In the genomic region with DNA sequence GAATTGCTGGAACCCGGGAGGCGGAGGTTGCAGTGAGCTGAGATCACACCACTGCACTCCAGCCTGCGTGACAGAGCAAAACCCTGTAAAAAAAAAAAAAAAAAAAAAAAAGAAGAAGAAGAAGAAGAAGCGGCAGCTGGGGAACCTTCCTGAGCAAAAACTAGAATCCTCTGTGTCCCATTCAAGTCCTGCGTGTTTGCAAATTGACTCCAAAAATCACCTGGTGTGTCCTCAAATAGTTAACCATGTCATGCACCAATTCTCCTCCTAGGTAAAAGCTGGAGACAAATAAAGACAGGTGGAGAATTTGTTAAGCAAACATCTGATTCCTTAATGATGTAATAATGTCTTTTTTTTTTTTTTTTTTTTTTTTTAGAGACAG, we compare ENCODE assay signal across 21 cellular contexts. TPM values are rescaled to one million over a fixed set of nuclear protein-coding genes. Genes with fewer than 3 reads are reported as not detected.
A peak's percentile ranks its signal among the peaks of the same experiment; 100 is the strongest.
DNase-seq lines count a peak whose midpoint lies in the region; ATAC-seq and TF ChIP-seq lines count a peak whose summit lies in the region.
"Had no signal": no experiment of that assay in that cellular context is flagged by ENCODE, and none has a peak within 500 bp of the region (broad histone marks: within the 10 kb centered on the region; RNA-seq: fewer than 3 reads in every experiment).

No MANE protein-coding gene starts in this region.

- intact Hi-C loops in activated CD4-positive, alpha-beta T cell treated with anti-CD3 and anti-CD28 coated beads for 36 hours (cut with DNase I, micrococcal nuclease): loop anchor here (5.0 kb wide), 2 partner anchors 38 to 43 kb away; no protein-coding TSS in a partner anchor
- intact Hi-C loops in activated B cell treated with CpG ODN at 0.5 μM for 24 hours (cut with micrococcal nuclease): no loop called here
- intact Hi-C loops in naive thymus-derived CD4-positive, alpha-beta T cell (cut with micrococcal nuclease): loop anchor here (5.0 kb wide), 2 partner anchors 38 to 53 kb away; partner anchors contain the start of gene P2RY8 (in 1 of the 2)

- H3K4me1 ChIP-seq in naive thymus-derived CD4-positive, alpha-beta T cell (ENCODE audit: control insufficient read depth in 2 of 2, insufficient read depth in 2 of 2, low read length in 2 of 2): peaks cover 28 to 39% of the 10 kb centered on the region in 2 donors

- H3K4me3 Mint-ChIP-seq in activated CD4-positive, alpha-beta T cell treated with anti-CD3 and anti-CD28 coated beads for 36 hours: no peak overlapping the region
- peak overlapping the region; percentile 70 for H3K4me3 Mint-ChIP-seq in activated B cell treated with CpG ODN at 0.5 μM for 24 hours
- H3K4me3 Mint-ChIP-seq in naive thymus-derived CD4-positive, alpha-beta T cell: no peak overlapping the region

- no peaks in the 10 kb centered on the region for H3K27me3 ChIP-seq in naive thymus-derived CD4-positive, alpha-beta T cell (ENCODE audit: control insufficient read depth in 2 of 2, insufficient read depth in 2 of 2, low read length in 2 of 2)
- H3K27me3 ChIP-seq: right atrium auricular region, SJSA1 had no signal

- H3K36me3 Mint-ChIP-seq in activated CD4-positive, alpha-beta T cell treated with anti-CD3 and anti-CD28 coated beads for 36 hours (ENCODE audit: low read depth): peaks cover 37% of the 10 kb centered on the region
- peaks cover 78% of the 10 kb centered on the region for H3K36me3 Mint-ChIP-seq in activated B cell treated with CpG ODN at 0.5 μM for 24 hours (ENCODE audit: low read depth)
- peaks cover 5 to 64% (median 39%) of the 10 kb centered on the region in 5 donors for H3K36me3 Mint-ChIP-seq in naive thymus-derived CD4-positive, alpha-beta T cell

- H3K27ac ChIP-seq in naive thymus-derived CD4-positive, alpha-beta T cell (ENCODE audit: low read depth, low read length): peak overlapping the region; percentile 50
- H3K27ac ChIP-seq: C4-2B, PC-9, right atrium auricular region, SJSA1 had no signal

- ATAC-seq in activated CD4-positive, alpha-beta T cell treated with anti-CD3 and anti-CD28 coated beads for 36 hours: no peak
- ATAC-seq in GM19395 (IDR thresholded peaks at IDR 0.05; ENCODE audit: unreplicated experiment) (peak; percentile 3), activated B cell treated with CpG ODN at 0.5 μM for 24 hours (ENCODE audit: low read depth) (no peak), GM18498 (IDR thresholded peaks at IDR 0.05; ENCODE audit: unreplicated experiment) (no peak)
- no peak for ATAC-seq in naive thymus-derived CD4-positive, alpha-beta T cell
- ATAC-seq: left colon had no signal

- no peak overlapping the region for H3K4me3 ChIP-seq in naive thymus-derived CD4-positive, alpha-beta T cell (ENCODE audit: low read length)
- H3K4me3 ChIP-seq: PC-9, right atrium auricular region, SJSA1 had no signal

- H3K36me3 ChIP-seq in naive thymus-derived CD4-positive, alpha-beta T cell (ENCODE audit: control insufficient read depth in 2 of 3, insufficient read depth in 3 of 3, low read length in 3 of 3): peaks cover 19 to 46% (median 22%) of the 10 kb centered on the region in 3 experiments
- H3K36me3 ChIP-seq: right atrium auricular region, SJSA1 had no signal

- CTCF ChIA-PET in activated CD4-positive, alpha-beta T cell treated with anti-CD3 and anti-CD28 coated beads for 36 hours (lab: Charles Lee): no interaction called here
- CTCF ChIA-PET in activated B cell treated with CpG ODN at 0.5 μM for 24 hours (lab: Charles Lee): no interaction called here
- CTCF ChIA-PET in naive thymus-derived CD4-positive, alpha-beta T cell (lab: Charles Lee): no interaction called here

- no peaks in the 10 kb centered on the region for H3K9me3 ChIP-seq in naive thymus-derived CD4-positive, alpha-beta T cell (ENCODE audit: control insufficient read depth in 2 of 3, low read length in 3 of 3)

- DNase-seq in activated CD4-positive, alpha-beta T cell treated with anti-CD3 and anti-CD28 coated beads for 36 hours: no peak
- no peak for DNase-seq in activated CD4-positive, alpha-beta T cell treated with anti-CD3 and anti-CD28 coated beads, Interleukin-2, amount 50 U/mL, for 1 hour
- DNase-seq in activated B cell treated with CpG ODN at 0.5 μM for 24 hours (no peak), NCI-H82 (lab: John Stamatoyannopoulos, UW) (no peak), mucosa of gallbladder (ENCODE audit: low spot score) (no peak)
- no peak for DNase-seq in naive thymus-derived CD4-positive, alpha-beta T cell
- DNase-seq: activated effector memory CD4-positive, alpha-beta T cell treated with anti-CD3 and anti-CD28 coated beads, Interleukin-2, amount 50 U/mL, for 16 hours; GOT3; left colon; midbrain; NCI-H1105 treated with DMSO at 0.1 percent for 48 hours; NCI-H69; nucleus accumbens; PC-9 had no signal

- peak overlapping the region; percentile 81 for H3K27ac Mint-ChIP-seq in activated CD4-positive, alpha-beta T cell treated with anti-CD3 and anti-CD28 coated beads for 36 hours
- peak overlapping the region; percentile 92 for H3K27ac Mint-ChIP-seq in activated B cell treated with CpG ODN at 0.5 μM for 24 hours
- H3K27ac Mint-ChIP-seq in naive thymus-derived CD4-positive, alpha-beta T cell: peak overlapping the region in 7 of 9 donors; percentile 56 to 98 (median 83)

- peaks cover 44% of the 10 kb centered on the region for H3K4me1 Mint-ChIP-seq in activated CD4-positive, alpha-beta T cell treated with anti-CD3 and anti-CD28 coated beads for 36 hours
- peaks cover 77% of the 10 kb centered on the region for H3K4me1 Mint-ChIP-seq in activated B cell treated with CpG ODN at 0.5 μM for 24 hours
- peaks cover 32 to 64% (median 43%) of the 10 kb centered on the region in 7 donors for H3K4me1 Mint-ChIP-seq in naive thymus-derived CD4-positive, alpha-beta T cell

- peaks cover 9% of the 10 kb centered on the region for H3K9me3 Mint-ChIP-seq in activated CD4-positive, alpha-beta T cell treated with anti-CD3 and anti-CD28 coated beads for 36 hours (ENCODE audit: low read depth)
- H3K9me3 Mint-ChIP-seq in activated B cell treated with CpG ODN at 0.5 μM for 24 hours: no peaks in the 10 kb centered on the region
- H3K9me3 Mint-ChIP-seq in naive thymus-derived CD4-positive, alpha-beta T cell: peaks cover 0 to 14% (median under 1%) of the 10 kb centered on the region in 11 donors

- POLR2A ChIA-PET in activated CD4-positive, alpha-beta T cell treated with anti-CD3 and anti-CD28 coated beads for 36 hours (lab: Charles Lee): no interaction called here
- POLR2A ChIA-PET in activated B cell treated with CpG ODN at 0.5 μM for 24 hours (lab: Charles Lee): no interaction called here
- POLR2A ChIA-PET in naive thymus-derived CD4-positive, alpha-beta T cell (lab: Charles Lee): no interaction called here

- H3K27me3 Mint-ChIP-seq in activated CD4-positive, alpha-beta T cell treated with anti-CD3 and anti-CD28 coated beads for 36 hours: no peaks in the 10 kb centered on the region
- no peaks in the 10 kb centered on the region for H3K27me3 Mint-ChIP-seq in activated B cell treated with CpG ODN at 0.5 μM for 24 hours
- H3K27me3 Mint-ChIP-seq in naive thymus-derived CD4-positive, alpha-beta T cell: no peaks in the 10 kb centered on the region

- no peak for TF ChIP-seq CTCF in activated B cell treated with CpG ODN at 0.5 μM for 24 hours (IDR thresholded peaks at IDR 0.05)

RNA-seq across cellular contexts. Expression of gene ASMTL, which starts 31.9 kb away (rescaled TPM):
- 10 to 100 TPM; 33.9 to 38.3 TPM for total RNA-seq in activated CD4-positive, alpha-beta T cell treated with anti-CD3 and anti-CD28 coated beads for 36 hours
- total RNA-seq in activated B cell treated with CpG ODN at 0.5 μM for 24 hours (49.2 and 52.1 TPM in 2 replicates), mucosa of gallbladder (29.7 TPM)
- 10 to 100 TPM; 30.9 to 50.0 (median 41.7) TPM for total RNA-seq in naive thymus-derived CD4-positive, alpha-beta T cell
- 10 to 100 TPM; 41.0 to 46.0 TPM for polyA plus RNA-seq in naive thymus-derived CD4-positive, alpha-beta T cell

RNA-seq across cellular contexts. Expression of gene P2RY8, which starts 52.4 kb away (rescaled TPM):
- total RNA-seq in activated CD4-positive, alpha-beta T cell treated with anti-CD3 and anti-CD28 coated beads for 36 hours: 10 to 100 TPM; 19.8 to 21.2 TPM
- 315 and 332 TPM in 2 replicates for total RNA-seq in activated B cell treated with CpG ODN at 0.5 μM for 24 hours
- 100 to 1,000 TPM; 109 to 158 (median 122) TPM for total RNA-seq in naive thymus-derived CD4-positive, alpha-beta T cell
- 100 to 1,000 TPM; 221 to 277 TPM for polyA plus RNA-seq in naive thymus-derived CD4-positive, alpha-beta T cell
- total RNA-seq in mucosa of gallbladder: 2.3 TPM
- total RNA-seq: A172, astrocyte, PC-9, SJSA1 had no signal

Comparison
In these comparisons a context has a peak if more than half of its experiments do, and no peak if none do; other contexts are left out.
1. RNA of gene P2RY8, which starts 52.4 kb away (total RNA-seq): 315 to 332 TPM in activated B cell treated with CpG ODN at 0.5 μM for 24 hours and 109 to 158 TPM in naive thymus-derived CD4-positive, alpha-beta T cell; 19.8 to 21.2 TPM in activated CD4-positive, alpha-beta T cell treated with anti-CD3 and anti-CD28 coated beads for 36 hours and 2.3 TPM in mucosa of gallbladder (single experiment); every median in the first group is over 4 times any median in the second.
2. Peak in every context shown above with its lines, with median percentiles within 50 percentile points of each other: H3K27ac Mint-ChIP-seq.